Comparison of ENCODE assay signal across 8 cellular contexts in the genomic region with DNA sequence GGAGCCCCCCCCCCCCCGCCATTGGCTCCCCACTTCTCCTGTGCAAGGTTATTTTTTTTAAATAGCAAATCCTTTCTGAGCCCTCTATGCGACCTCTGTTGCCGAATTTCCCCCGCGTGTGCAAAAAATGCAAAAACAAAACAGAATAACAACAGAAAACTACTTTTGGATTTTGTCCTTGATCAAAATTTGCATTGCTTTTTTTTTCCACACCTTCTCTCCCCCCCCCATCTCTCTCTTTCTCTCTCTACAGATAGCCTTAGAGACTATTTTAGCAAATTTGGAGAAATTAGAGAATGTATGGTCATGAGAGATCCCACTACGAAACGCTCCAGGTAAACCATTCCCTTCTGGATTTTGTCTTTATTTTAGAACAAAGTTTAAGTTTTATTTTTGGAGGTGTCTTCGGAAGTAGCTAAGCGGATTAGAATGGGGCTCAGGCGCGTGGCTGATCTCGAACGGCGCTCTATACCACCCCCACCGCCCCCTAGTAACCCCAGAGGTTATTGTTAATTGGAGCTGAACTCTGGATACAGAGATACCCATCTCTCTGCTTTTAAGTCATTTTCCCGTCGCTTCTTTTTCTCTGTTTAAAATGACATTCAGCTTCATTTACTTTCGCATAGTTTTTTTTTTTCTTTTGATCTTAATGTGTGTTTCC. TPM values are rescaled to one million over a fixed set of nuclear protein-coding genes. Genes with fewer than 3 reads are reported as not detected.
DNase-seq lines count a peak whose midpoint lies in the region; ATAC-seq and TF ChIP-seq lines count a peak whose summit lies in the region.

No MANE protein-coding gene starts in this region.

- H3K27me3 ChIP-seq in Loucy (ENCODE audit: insufficient read depth, low read length, poor library complexity, severe bottlenecking) (no peaks in the 10 kb centered on the region), liver (ENCODE audit: control insufficient read depth in 4 of 4, insufficient read depth in 4 of 4, low read length in 3 of 4) (no peaks in the 10 kb centered on the region), tibial artery (no peaks in the 10 kb centered on the region)

- TF ChIP-seq RAD21 in liver (IDR thresholded peaks at IDR 0.05): no peak

- H3K4me3 ChIP-seq in Loucy (ENCODE audit: low read length, poor library complexity, severe bottlenecking) (peak overlapping the region; percentile 96), liver (ENCODE audit: low read depth in 1 of 3, low read length in 3 of 3) (peak overlapping the region; percentile 44 to 95 (median 75)), tibial artery (peak overlapping the region; percentile 81 to 92)

- peaks cover 14% of the 10 kb centered on the region for H3F3A ChIP-seq in Loucy (ENCODE audit: low read depth)

- no peaks in the 10 kb centered on the region for H3K9me3 ChIP-seq in Loucy (ENCODE audit: insufficient read depth, low read depth, low read length)
- H3K9me3 ChIP-seq in liver (ENCODE audit: control insufficient read depth in 4 of 4, low read length in 3 of 4): no peaks in the 10 kb centered on the region
- no peaks in the 10 kb centered on the region for H3K9me3 ChIP-seq in tibial artery

- TF ChIP-seq CTCF in Loucy (conservative IDR thresholded peaks at IDR 0.05; ENCODE audit: low read length) (no peak), liver (IDR thresholded peaks at IDR 0.05; ENCODE audit: low read depth, low read length, missing input control) (no peak), tibial artery (IDR thresholded peaks at IDR 0.05) (no peak)

- 8% methylated on average over 18 of the region's 18 CpGs for WGBS in liver

- H3K9ac ChIP-seq in Loucy (ENCODE audit: low read depth, low read length, poor library complexity, severe bottlenecking) (peak overlapping the region; percentile 97), liver (ENCODE audit: low read depth in 1 of 2, low read length in 2 of 2) (peak overlapping the region; percentile 58 to 77)

- peak; percentile 55 for DNase-seq in D341Med (ENCODE audit: low spot score)
- no peak for DNase-seq in tibial artery
- DNase-seq in iPS-NIHi7 (ENCODE audit: extremely low spot score): no peak
- no peak for DNase-seq in T1000 (lab: John Stamatoyannopoulos, UW)

- peaks cover 57% of the 10 kb centered on the region for H3K79me2 ChIP-seq in Loucy (ENCODE audit: insufficient read depth, low read length)

- H3K4me2 ChIP-seq in Loucy (ENCODE audit: low read depth, low read length, poor library complexity, severe bottlenecking): peak overlapping the region; percentile 87

- H3K4me1 ChIP-seq in Loucy (ENCODE audit: insufficient read depth, low read length, poor library complexity, severe bottlenecking) (peaks cover 31% of the 10 kb centered on the region), liver (ENCODE audit: control insufficient read depth in 4 of 4, insufficient read depth in 4 of 4, low read length in 3 of 4) (peaks cover 0 to 6% (median 2%) of the 10 kb centered on the region in 4 donors), tibial artery (peaks cover 0 to 21% (median 14%) of the 10 kb centered on the region in 4 donors)

- H3K9me2 ChIP-seq in Loucy (replicated peaks; ENCODE audit: low read depth, low read length): no peaks in the 10 kb centered on the region

- H3K27ac ChIP-seq in angular gyrus (ENCODE audit: low read depth, low read length) (peak overlapping the region; percentile 65), liver (ENCODE audit: low read depth in 1 of 2, low read length in 2 of 2) (peak overlapping the region; percentile 47 to 61), tibial artery (peak overlapping the region; percentile 93 to 98)

- no peak for ATAC-seq in HG02798 (IDR thresholded peaks at IDR 0.05; ENCODE audit: poor library complexity, unreplicated experiment)

- H3K36me3 ChIP-seq in Loucy (ENCODE audit: insufficient read depth, low read length) (peaks cover 25% of the 10 kb centered on the region; the same call in 1 of the 2 replicates), liver (ENCODE audit: control insufficient read depth in 4 of 4, insufficient read depth in 3 of 4, low read depth in 1 of 4, low read length in 3 of 4) (peaks cover 2 to 8% (median 4%) of the 10 kb centered on the region in 4 donors), tibial artery (peaks cover 5 to 7% (median 5%) of the 10 kb centered on the region in 3 donors)

- H4K20me1 ChIP-seq in Loucy (ENCODE audit: insufficient read depth, low read length, poor library complexity, severe bottlenecking): peaks cover 41% of the 10 kb centered on the region

- no peak overlapping the region for H2AFZ ChIP-seq in Loucy (ENCODE audit: low read length)

- intact Hi-C loops in tibial artery (cut with DNase I; ENCODE audit: low total_unique reads): loop anchor here (10.0 kb wide), 1 partner anchor 747 kb away; a partner anchor contains a TSS

TF ChIP-seq in liver, 16 proteins besides CTCF, POLR2A, EP300 and RAD21:
- TF ChIP-seq, protein P1, sequence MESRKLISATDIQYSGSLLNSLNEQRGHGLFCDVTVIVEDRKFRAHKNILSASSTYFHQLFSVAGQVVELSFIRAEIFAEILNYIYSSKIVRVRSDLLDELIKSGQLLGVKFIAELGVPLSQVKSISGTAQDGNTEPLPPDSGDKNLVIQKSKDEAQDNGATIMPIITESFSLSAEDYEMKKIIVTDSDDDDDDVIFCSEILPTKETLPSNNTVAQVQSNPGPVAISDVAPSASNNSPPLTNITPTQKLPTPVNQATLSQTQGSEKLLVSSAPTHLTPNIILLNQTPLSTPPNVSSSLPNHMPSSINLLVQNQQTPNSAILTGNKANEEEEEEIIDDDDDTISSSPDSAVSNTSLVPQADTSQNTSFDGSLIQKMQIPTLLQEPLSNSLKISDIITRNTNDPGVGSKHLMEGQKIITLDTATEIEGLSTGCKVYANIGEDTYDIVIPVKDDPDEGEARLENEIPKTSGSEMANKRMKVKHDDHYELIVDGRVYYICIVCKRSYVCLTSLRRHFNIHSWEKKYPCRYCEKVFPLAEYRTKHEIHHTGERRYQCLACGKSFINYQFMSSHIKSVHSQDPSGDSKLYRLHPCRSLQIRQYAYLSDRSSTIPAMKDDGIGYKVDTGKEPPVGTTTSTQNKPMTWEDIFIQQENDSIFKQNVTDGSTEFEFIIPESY (IDR thresholded peaks at IDR 0.05): no peak
- TF ChIP-seq NR2F2 (IDR thresholded peaks at IDR 0.05): no peak
- no peak for TF ChIP-seq GABPA (IDR thresholded peaks at IDR 0.05 in 1 of 2, conservative IDR thresholded peaks at IDR 0.05 in 1 of 2)
- no peak for TF ChIP-seq YY1 (IDR thresholded peaks at IDR 0.05)
- TF ChIP-seq HNF4A (conservative IDR thresholded peaks at IDR 0.05): no peak
- TF ChIP-seq, protein P2, sequence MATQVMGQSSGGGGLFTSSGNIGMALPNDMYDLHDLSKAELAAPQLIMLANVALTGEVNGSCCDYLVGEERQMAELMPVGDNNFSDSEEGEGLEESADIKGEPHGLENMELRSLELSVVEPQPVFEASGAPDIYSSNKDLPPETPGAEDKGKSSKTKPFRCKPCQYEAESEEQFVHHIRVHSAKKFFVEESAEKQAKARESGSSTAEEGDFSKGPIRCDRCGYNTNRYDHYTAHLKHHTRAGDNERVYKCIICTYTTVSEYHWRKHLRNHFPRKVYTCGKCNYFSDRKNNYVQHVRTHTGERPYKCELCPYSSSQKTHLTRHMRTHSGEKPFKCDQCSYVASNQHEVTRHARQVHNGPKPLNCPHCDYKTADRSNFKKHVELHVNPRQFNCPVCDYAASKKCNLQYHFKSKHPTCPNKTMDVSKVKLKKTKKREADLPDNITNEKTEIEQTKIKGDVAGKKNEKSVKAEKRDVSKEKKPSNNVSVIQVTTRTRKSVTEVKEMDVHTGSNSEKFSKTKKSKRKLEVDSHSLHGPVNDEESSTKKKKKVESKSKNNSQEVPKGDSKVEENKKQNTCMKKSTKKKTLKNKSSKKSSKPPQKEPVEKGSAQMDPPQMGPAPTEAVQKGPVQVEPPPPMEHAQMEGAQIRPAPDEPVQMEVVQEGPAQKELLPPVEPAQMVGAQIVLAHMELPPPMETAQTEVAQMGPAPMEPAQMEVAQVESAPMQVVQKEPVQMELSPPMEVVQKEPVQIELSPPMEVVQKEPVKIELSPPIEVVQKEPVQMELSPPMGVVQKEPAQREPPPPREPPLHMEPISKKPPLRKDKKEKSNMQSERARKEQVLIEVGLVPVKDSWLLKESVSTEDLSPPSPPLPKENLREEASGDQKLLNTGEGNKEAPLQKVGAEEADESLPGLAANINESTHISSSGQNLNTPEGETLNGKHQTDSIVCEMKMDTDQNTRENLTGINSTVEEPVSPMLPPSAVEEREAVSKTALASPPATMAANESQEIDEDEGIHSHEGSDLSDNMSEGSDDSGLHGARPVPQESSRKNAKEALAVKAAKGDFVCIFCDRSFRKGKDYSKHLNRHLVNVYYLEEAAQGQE (IDR thresholded peaks at IDR 0.05): no peak
- no peak for TF ChIP-seq RXRA (IDR thresholded peaks at IDR 0.05)
- no peak for TF ChIP-seq SP1 (IDR thresholded peaks at IDR 0.05)
- no peak for TF ChIP-seq HNF4G (IDR thresholded peaks at IDR 0.05)
- TF ChIP-seq, protein P3, sequence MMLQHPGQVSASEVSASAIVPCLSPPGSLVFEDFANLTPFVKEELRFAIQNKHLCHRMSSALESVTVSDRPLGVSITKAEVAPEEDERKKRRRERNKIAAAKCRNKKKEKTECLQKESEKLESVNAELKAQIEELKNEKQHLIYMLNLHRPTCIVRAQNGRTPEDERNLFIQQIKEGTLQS (IDR thresholded peaks at IDR 0.05): no peak
- TF ChIP-seq FOXA1 (IDR thresholded peaks at IDR 0.05): no peak
- TF ChIP-seq EGR1 (IDR thresholded peaks at IDR 0.05; ENCODE audit: low read depth in 2 of 2): no peak
- no peak for TF ChIP-seq TAF1 (conservative IDR thresholded peaks at IDR 0.05)
- TF ChIP-seq, protein P4, sequence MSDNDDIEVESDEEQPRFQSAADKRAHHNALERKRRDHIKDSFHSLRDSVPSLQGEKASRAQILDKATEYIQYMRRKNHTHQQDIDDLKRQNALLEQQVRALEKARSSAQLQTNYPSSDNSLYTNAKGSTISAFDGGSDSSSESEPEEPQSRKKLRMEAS (IDR thresholded peaks at IDR 0.05): no peak
- no peak for TF ChIP-seq FOXA2 (IDR thresholded peaks at IDR 0.05)

RNA-seq across cellular contexts. Expression of a gene that starts 1.0 kb away (rescaled TPM):
- 10 to 100 TPM; 11.2 to 15.6 TPM for total RNA-seq in liver
- 1 to 10 TPM; 5.7 to 7.2 TPM for polyA plus RNA-seq in liver
